ENCODE assay signal across 15 cellular contexts in genomic region chr2:25304339-25304728, GRCh38. TPM values are rescaled to one million over a fixed set of nuclear protein-coding genes. Genes with fewer than 3 reads are reported as not detected.
DNase-seq lines count a peak whose midpoint lies in the region; ATAC-seq and TF ChIP-seq lines count a peak whose summit lies in the region.
"Had no signal": no experiment of that assay in that cellular context is flagged by ENCODE, and none has a peak within 500 bp of the region (broad histone marks: within the 10 kb centered on the region; RNA-seq: fewer than 3 reads in every experiment).

No MANE protein-coding gene starts in this region.

- WGBS in right cardiac atrium = 62% methylated on average over 15 of the region's 15 CpGs
- WGBS in sigmoid colon, 2 donors = 84 to 92% methylated on average over 15 of the region's 15 CpGs
- 78 to 83% methylated on average over 3 to 9 of the region's 15 CpGs for WGBS in gastroesophageal sphincter (ENCODE audit: low coverage in 1 of 2), 2 donors

- H3K9me3 ChIP-seq in right cardiac atrium (ENCODE audit: control insufficient read depth, low read length) (no peaks in the 10 kb centered on the region), T-helper 17 cell (ENCODE audit: control insufficient read depth, low read length, poor library complexity, severe bottlenecking) (no peaks in the 10 kb centered on the region), sigmoid colon (no peaks in the 10 kb centered on the region), gastroesophageal sphincter (no peaks in the 10 kb centered on the region)
- H3K9me3 ChIP-seq: pancreas, tibial nerve had no signal

- peaks cover 50% of the 10 kb centered on the region for H3K4me1 Mint-ChIP-seq in T-helper 17 cell

- no peak overlapping the region for H3K27ac ChIP-seq in right cardiac atrium (ENCODE audit: low read length)
- no peak overlapping the region for H3K27ac ChIP-seq in sigmoid colon
- H3K27ac ChIP-seq in gastroesophageal sphincter = peak overlapping the region in 2 of 4 donors; percentile 20 to 38
- H3K27ac ChIP-seq: pancreas, tibial nerve had no signal

- peaks cover 4% of the 10 kb centered on the region for H3K36me3 Mint-ChIP-seq in T-helper 17 cell (ENCODE audit: low read depth)

- H3K27ac Mint-ChIP-seq in T-helper 17 cell = peak overlapping the region; percentile 95

- H3K4me1 ChIP-seq in right cardiac atrium (ENCODE audit: control insufficient read depth, insufficient read depth, low read length) (peaks cover 11% of the 10 kb centered on the region), sigmoid colon (peaks cover 0 to 81% (median 68%) of the 10 kb centered on the region in 4 donors), gastroesophageal sphincter (peaks cover 4 to 93% (median 39%) of the 10 kb centered on the region in 3 donors)
- H3K4me1 ChIP-seq: pancreas had no signal

- H3K4me3 ChIP-seq in right cardiac atrium (ENCODE audit: low read length) (no peak overlapping the region), sigmoid colon (no peak overlapping the region), gastroesophageal sphincter (no peak overlapping the region)
- H3K4me3 ChIP-seq: pancreas, tibial nerve had no signal

- no peak for TF ChIP-seq POLR2A in sigmoid colon (IDR thresholded peaks at IDR 0.05)
- no peak for TF ChIP-seq POLR2A in gastroesophageal sphincter (IDR thresholded peaks at IDR 0.05)

- DNase-seq in right cardiac atrium = peak; percentile 42 to 77 (median 62)
- DNase-seq in Right ventricle myocardium inferior (ENCODE audit: missing footprints) = no peak
- DNase-seq in T-helper 17 cell = no peak
- DNase-seq in head of caudate nucleus = peak; percentile 47 to 91 (median 77)
- DNase-seq in sigmoid colon = no peak
- DNase-seq in NCI-H69 (lab: John Stamatoyannopoulos, UW) = no peak
- no peak for DNase-seq in activated effector memory CD4-positive, alpha-beta T cell treated with Interleukin-2 at 50 U/mL for 16 hours
- DNase-seq: activated CD8-positive, alpha-beta memory T cell treated with anti-CD3 and anti-CD28 coated beads for 24 hours; DMS79 treated with DMSO at 0.1 percent for 48 hours; NCI-H1417 treated with DMSO at 0.1 percent for 48 hours; NCI-H510A treated with DMSO at 0.1 percent for 48 hours; pancreas had no signal

- intact Hi-C loops in right cardiac atrium (cut with DNase I) = no loop called here
- intact Hi-C loops in Right ventricle myocardium inferior (cut with DNase I) = no loop called here
- intact Hi-C loops in head of caudate nucleus (cut with DNase I) = no loop called here
- intact Hi-C loops in sigmoid colon (cut with DNase I) = no loop called here

- H3K27me3 Mint-ChIP-seq in T-helper 17 cell = no peaks in the 10 kb centered on the region
- H3K27me3 Mint-ChIP-seq: central memory CD8-positive, alpha-beta T cell had no signal

- H3K36me3 ChIP-seq in sigmoid colon (peaks cover 0 to 23% (median 7%) of the 10 kb centered on the region in 4 donors), gastroesophageal sphincter (peaks cover 0 to 35% of the 10 kb centered on the region in 2 donors)

- no peak for ATAC-seq in right cardiac atrium
- no peak for ATAC-seq in Right ventricle myocardium inferior
- no peak for ATAC-seq in T-helper 17 cell
- ATAC-seq in gastroesophageal sphincter = no peak
- ATAC-seq: pancreas had no signal

- no peak for TF ChIP-seq EP300 in sigmoid colon (IDR thresholded peaks at IDR 0.05)
- no peak for TF ChIP-seq EP300 in gastroesophageal sphincter (IDR thresholded peaks at IDR 0.05)

- H3K4me3 Mint-ChIP-seq in T-helper 17 cell = peak overlapping the region; percentile 63
- H3K4me3 Mint-ChIP-seq: central memory CD8-positive, alpha-beta T cell had no signal

- TF ChIP-seq CTCF in sigmoid colon (IDR thresholded peaks at IDR 0.05) = no peak
- TF ChIP-seq CTCF in gastroesophageal sphincter (IDR thresholded peaks at IDR 0.05) = no peak

- H3K27me3 ChIP-seq in right cardiac atrium (ENCODE audit: control insufficient read depth, insufficient read depth) (no peaks in the 10 kb centered on the region), sigmoid colon (no peaks in the 10 kb centered on the region), gastroesophageal sphincter (no peaks in the 10 kb centered on the region)
- H3K27me3 ChIP-seq: pancreas, tibial nerve had no signal

RNA-seq across cellular contexts. Expression of gene DNMT3A, which starts 37.4 kb away (rescaled TPM):
- total RNA-seq in right cardiac atrium (10 to 100 TPM; 20.0 to 22.9 (median 21.1) TPM), Right ventricle myocardium inferior (18.6 TPM), T-helper 17 cell (10 to 100 TPM; 62.8 to 67.6 TPM), sigmoid colon (10 to 100 TPM; 16.4 to 30.2 (median 18.3) TPM), gastroesophageal sphincter (10 to 100 TPM; 14.7 to 40.2 (median 18.3) TPM)
- polyA plus RNA-seq in right cardiac atrium (9.9 TPM), sigmoid colon (10 to 100 TPM in 1 of 3 donors, 1 to 10 TPM in 2; 4.4 to 21.1 (median 4.8) TPM)

Comparison
In these comparisons a context has a peak if more than half of its experiments do, and no peak if none do; other contexts are left out.
1. DNase-seq: peak in right cardiac atrium (3 of 3) and head of caudate nucleus (42 of 42); none in Right ventricle myocardium inferior (single experiment), T-helper 17 cell (0 of 3), sigmoid colon (single experiment), NCI-H69 (single experiment) and activated effector memory CD4-positive, alpha-beta T cell treated with Interleukin-2 at 50 U/mL for 16 hours (single experiment).